Comparison of ENCODE assay signal across 1 cellular context in genomic region chr10:123156091-123156490, GRCh38.
TF ChIP-seq lines count a peak whose summit lies in the region.

No MANE protein-coding gene starts in this region.

TF ChIP-seq in K562, 482 proteins besides CTCF, POLR2A, EP300 and RAD21:
- TF ChIP-seq ZNF592 (IDR thresholded peaks at IDR 0.05) (no peak), ZNF263 (CRISPR knock-in tag; IDR thresholded peaks at IDR 0.05; ENCODE audit: borderline replicate concordance) (no peak), CC2D1A (IDR thresholded peaks at IDR 0.05) (no peak), ZNF398 (CRISPR knock-in tag; IDR thresholded peaks at IDR 0.05) (no peak), MEF2A (IDR thresholded peaks at IDR 0.05; ENCODE audit: control insufficient read depth, low read depth, low read length) (no peak), EZH2 (IDR thresholded peaks at IDR 0.05; ENCODE audit: borderline replicate concordance, low read depth, low read length) (no peak), CHCHD3 (CRISPR knock-in tag; IDR thresholded peaks at IDR 0.05) (no peak), CBX5 (IDR thresholded peaks at IDR 0.05; ENCODE audit: borderline replicate concordance, low read depth) (no peak), HOXB6 (CRISPR knock-in tag; IDR thresholded peaks at IDR 0.05; ENCODE audit: borderline replicate concordance) (no peak), SAFB2 (IDR thresholded peaks at IDR 0.05; ENCODE audit: borderline replicate concordance, low read depth, low read length, severe bottlenecking) (no peak), ZFP30 (CRISPR knock-in tag; IDR thresholded peaks at IDR 0.05; ENCODE audit: borderline replicate concordance) (no peak), ADNP (tag; IDR thresholded peaks at IDR 0.05) (no peak), ZNF407 (IDR thresholded peaks at IDR 0.05; ENCODE audit: low read depth) (no peak), MTA3 (IDR thresholded peaks at IDR 0.05; ENCODE audit: borderline replicate concordance) (no peak), ZNF3 (CRISPR knock-in tag; IDR thresholded peaks at IDR 0.05) (no peak), HINFP (tag; conservative IDR thresholded peaks at IDR 0.05; ENCODE audit: low read depth) (no peak), RNF219 (CRISPR knock-in tag; IDR thresholded peaks at IDR 0.05) (no peak)
